Comparison of ENCODE assay signal across 21 cellular contexts in the genomic region with DNA sequence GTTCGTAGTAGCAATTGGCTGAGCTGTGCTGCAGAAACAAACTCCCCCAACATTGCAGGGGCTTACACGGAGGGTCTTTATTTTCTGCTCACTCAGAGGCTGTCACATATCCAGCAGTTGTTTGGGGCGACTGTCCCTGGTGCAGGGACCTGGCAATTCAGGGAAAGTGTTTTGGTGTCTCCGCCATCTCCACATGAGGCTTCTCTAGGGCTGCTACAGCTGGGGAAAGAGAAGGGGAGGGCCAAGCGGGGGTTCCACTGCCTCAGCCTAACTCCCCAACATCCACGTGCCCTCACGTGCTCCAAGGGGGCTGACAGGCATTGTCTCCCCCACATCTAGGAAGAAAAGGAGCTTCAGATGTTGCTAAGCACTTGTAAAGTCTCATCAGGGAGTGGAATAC.
"Had no signal": no experiment of that assay in that cellular context is flagged by ENCODE, and none has a peak within 500 bp of the region (broad histone marks: within the 10 kb centered on the region; RNA-seq: fewer than 3 reads in every experiment).

No MANE protein-coding gene starts in this region.

- DNase-seq: IMR-90, Karpas-422, KG1, MG63, NCI-H1092, NCI-H1105 treated with DMSO at 0.1 percent for 48 hours, NCI-H1417 treated with DMSO at 0.1 percent for 48 hours, NCI-H146, NCI-H1694 treated with DMSO at 0.1 percent for 48 hours, NCI-H1930, NCI-H2081, NCI-H2107, NCI-H2227 treated with DMSO at 0.1 percent for 48 hours, NCI-H524 treated with DMSO at 0.1 percent for 48 hours, NCI-H69, NCI-H774, RPMI8226, SHP77 treated with DMSO at 0.1 percent for 48 hours, SJCRH30 had no signal

- H3K27ac ChIP-seq: SJCRH30 had no signal

- ATAC-seq: HepG2, SK-N-SH treated with all-trans-retinoic acid at 6 μM for 48 hours had no signal

- H3K9me3 ChIP-seq: MG63, SJCRH30 had no signal

- H3K4me1 ChIP-seq: SJCRH30 had no signal

- H3K36me3 ChIP-seq: MG63, SJCRH30 had no signal

- H3K4me3 ChIP-seq: MG63, SJCRH30 had no signal

- H3K27me3 ChIP-seq: MG63, SJCRH30 had no signal
